8 cellular contexts compared by ENCODE assay signal in the genomic region with DNA sequence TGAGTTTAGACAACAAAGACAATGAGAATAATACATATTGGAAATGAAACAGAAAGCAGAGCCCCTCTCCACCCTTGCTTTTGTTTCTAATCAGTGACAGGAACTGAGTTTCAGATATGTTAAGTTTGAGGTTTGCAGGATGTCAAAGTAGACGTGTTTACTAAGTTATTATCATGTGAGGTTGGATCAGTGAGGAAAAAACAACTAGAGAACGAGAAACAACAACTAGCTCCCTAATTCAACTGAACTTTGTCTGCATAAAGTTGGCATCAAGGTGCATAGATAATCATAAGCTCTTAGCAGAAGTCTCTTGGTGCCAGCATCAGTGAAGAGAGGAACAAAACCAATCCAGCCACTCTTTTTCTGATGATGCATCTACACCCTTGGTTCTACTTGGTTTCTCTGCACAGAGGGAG.
DNase-seq lines count a peak whose midpoint lies in the region; ATAC-seq and TF ChIP-seq lines count a peak whose summit lies in the region.

No MANE protein-coding gene starts in this region.

- no peak overlapping the region; the same call in 1 of the 2 replicates for H3K27ac ChIP-seq in SJCRH30

- no peaks in the 10 kb centered on the region for H3K27me3 ChIP-seq in SJCRH30

- H3K4me3 ChIP-seq in GM12865 (ENCODE audit: low read depth, low read length) = no peak overlapping the region
- no peak overlapping the region for H3K4me3 ChIP-seq in fibroblast of pulmonary artery (replicated peaks; ENCODE audit: low read depth, low read length)
- H3K4me3 ChIP-seq in SJCRH30 = no peak overlapping the region

- DNase-seq in GM12865 (ENCODE audit: low read depth) = peak; percentile 71
- DNase-seq in fibroblast of pulmonary artery (ENCODE audit: low read depth) = peak; percentile 40
- no peak for DNase-seq in SJCRH30
- DNase-seq in nucleus accumbens (lab: John Stamatoyannopoulos, UW) = no peak
- DNase-seq in NCI-H2081 treated with DMSO at 0.1 percent for 48 hours (lab: John Stamatoyannopoulos, UW) = no peak
- DNase-seq in activated CD4-positive, alpha-beta T cell treated with anti-CD3 and anti-CD28 coated beads for 1 hour = no peak

- ATAC-seq in GM21360 (IDR thresholded peaks at IDR 0.05; ENCODE audit: unreplicated experiment) = peak; percentile 84
- peak; percentile 87 for ATAC-seq in HG03342 (IDR thresholded peaks at IDR 0.05; ENCODE audit: unreplicated experiment)

- no peak for TF ChIP-seq CTCF in GM12865 (IDR thresholded peaks at IDR 0.05; ENCODE audit: insufficient read depth, low read depth, low read length, missing control alignments)
- TF ChIP-seq CTCF in fibroblast of pulmonary artery (IDR thresholded peaks at IDR 0.05; ENCODE audit: low read length, missing control alignments) = no peak

- no peaks in the 10 kb centered on the region for H3K9me3 ChIP-seq in SJCRH30 (replicated peaks)

- no peaks in the 10 kb centered on the region for H3K36me3 ChIP-seq in SJCRH30

- peaks cover 24% of the 10 kb centered on the region for H3K4me1 ChIP-seq in SJCRH30

Comparison
In these comparisons a context has a peak if more than half of its experiments do, and no peak if none do; other contexts are left out.
1. DNase-seq: peak in GM12865 (single experiment) and fibroblast of pulmonary artery (single experiment); none in SJCRH30 (0 of 2), nucleus accumbens (0 of 56), NCI-H2081 treated with DMSO at 0.1 percent for 48 hours (single experiment) and activated CD4-positive, alpha-beta T cell treated with anti-CD3 and anti-CD28 coated beads for 1 hour (single experiment).